Comparison of ENCODE assay signal across 1 cellular context in genomic region chr17:46194393-46195216, GRCh38.
A peak's percentile ranks its signal among the peaks of the same experiment; 100 is the strongest.
TF ChIP-seq lines count a peak whose summit lies in the region.

No MANE protein-coding gene starts in this region.

TF ChIP-seq in HEK293, 187 proteins besides CTCF, POLR2A, EP300 and RAD21 (continued from another document):
- TF ChIP-seq ZNF654 (tag by site-specific recombination; IDR thresholded peaks at IDR 0.05; ENCODE audit: low read depth) (peak; percentile 28), ZNF830 (tag by site-specific recombination; IDR thresholded peaks at IDR 0.05; ENCODE audit: low read depth) (no peak), KLF10 (tag by site-specific recombination; IDR thresholded peaks at IDR 0.05) (0 out of 2 replicates have a peak, but pooled peaks have one; percentile 32), ZNF843 (tag by site-specific recombination; IDR thresholded peaks at IDR 0.05) (no peak), YY2 (tag by site-specific recombination; IDR thresholded peaks at IDR 0.05) (no peak), ZNF133 (tag by site-specific recombination; IDR thresholded peaks at IDR 0.05) (no peak; the same call in 1 of the 2 replicates), ZBTB17 (tag by site-specific recombination; IDR thresholded peaks at IDR 0.05) (peak; percentile 60; the same call in 1 of the 2 replicates), YY1 (tag by site-specific recombination; IDR thresholded peaks at IDR 0.05) (no peak), KLF16 (tag by site-specific recombination; IDR thresholded peaks at IDR 0.05) (peak; percentile 25; the same call in 1 of the 2 replicates), ZBTB1 (tag by site-specific recombination; IDR thresholded peaks at IDR 0.05) (no peak), ZNF660 (tag by site-specific recombination; IDR thresholded peaks at IDR 0.05) (peak; percentile 78; the same call in 1 of the 2 replicates), ZBTB10 (tag by site-specific recombination; IDR thresholded peaks at IDR 0.05) (no peak), GLI2 (tag by site-specific recombination; IDR thresholded peaks at IDR 0.05; ENCODE audit: borderline replicate concordance, low read depth) (no peak), PRDM4 (tag by site-specific recombination; IDR thresholded peaks at IDR 0.05) (0 out of 2 replicates have a peak, but pooled peaks have one; percentile 7), ZNF501 (tag by site-specific recombination; IDR thresholded peaks at IDR 0.05) (peak; percentile 12; the same call in 1 of the 2 replicates)
